8 cellular contexts compared by ENCODE assay signal in genomic region chr15:98437752-98438151, GRCh38.
"Had no signal": no experiment of that assay in that cellular context is flagged by ENCODE, and none has a peak within 500 bp of the region (broad histone marks: within the 10 kb centered on the region; RNA-seq: fewer than 3 reads in every experiment).

No MANE protein-coding gene starts in this region.

- FAIRE-seq: G401.6, GM12878, GM12891, GM12892, GM18507, GM19239 had no signal

- DNase-seq: GDM1, GF-D8 had no signal

- H3K4me3 ChIP-seq: GM12878 had no signal

- ATAC-seq: GM12878 had no signal
